15 cellular contexts compared by ENCODE assay signal in genomic region chr19:42832023-42832680, GRCh38. TPM values are rescaled to one million over a fixed set of nuclear protein-coding genes. Genes with fewer than 3 reads are reported as not detected.
DNase-seq lines count a peak whose midpoint lies in the region; TF ChIP-seq lines count a peak whose summit lies in the region.
"Not testable (repeated sequence)": the region's sequence is repeated elsewhere in the genome, so short reads cannot be mapped to it uniquely, and the experiment has no call there.
"Had no signal": no experiment of that assay in that cellular context is flagged by ENCODE, and none has a peak within 500 bp of the region (broad histone marks: within the 10 kb centered on the region; RNA-seq: fewer than 3 reads in every experiment).

No MANE protein-coding gene starts in this region.

- not testable (repeated sequence) for TF ChIP-seq CTCF in BJ (IDR thresholded peaks at IDR 0.05; ENCODE audit: insufficient read depth, low read depth, low read length)

- H2BK12ac ChIP-seq in trophoblast cell (ENCODE audit: low read length): not testable (repeated sequence)

- not testable (repeated sequence) for H3K36me3 ChIP-seq in BJ (ENCODE audit: control insufficient read depth, insufficient read depth, low read length); trophoblast cell (ENCODE audit: control insufficient read depth in 1 of 2, insufficient read depth in 2 of 2, low read length in 2 of 2)

- H2AK5ac ChIP-seq in trophoblast cell (ENCODE audit: low read length): not testable (repeated sequence)

- POLR2A ChIA-PET in BJ (lab: Charles Lee): interaction anchor here (0.6 kb wide), 1 partner anchor 10 kb away, joined by 13 read pairs; no protein-coding TSS in a partner anchor

- H4K91ac ChIP-seq in trophoblast cell (ENCODE audit: low read depth, low read length): not testable (repeated sequence)

- no CpG with 5 or more reads among the region's 3 CpGs for WGBS in trophoblast cell (ENCODE audit: extremely low coverage, insufficient coverage, insufficient read length)

- H3K4ac ChIP-seq in trophoblast cell (ENCODE audit: low read depth, low read length): not testable (repeated sequence)

- not testable (repeated sequence) for H4K12ac ChIP-seq in trophoblast cell (ENCODE audit: low read depth, low read length)

- not testable (repeated sequence) for H2AFZ ChIP-seq in trophoblast cell (ENCODE audit: insufficient read depth, low read length, poor library complexity)

- not testable (repeated sequence) for H3K79me2 ChIP-seq in trophoblast cell (ENCODE audit: control insufficient read depth, insufficient read depth, low read length, poor library complexity)

- not testable (repeated sequence) for H4K8ac ChIP-seq in trophoblast cell (ENCODE audit: low read depth, low read length)

- not testable (repeated sequence) for H3K4me3 ChIP-seq in BJ (ENCODE audit: low read depth, low read length); trophoblast cell (ENCODE audit: low read depth, low read length)

- H3K79me1 ChIP-seq in trophoblast cell (ENCODE audit: low read length): not testable (repeated sequence)

- H3K18ac ChIP-seq in trophoblast cell (ENCODE audit: low read length): not testable (repeated sequence)

- not testable (repeated sequence) for H3K9me3 ChIP-seq in trophoblast cell (ENCODE audit: insufficient read depth, low read depth, low read length)

- CTCF ChIA-PET in BJ (lab: Yijun Ruan, JAX): not testable (repeated sequence)

- H3K4me2 ChIP-seq in trophoblast cell (ENCODE audit: low read length): not testable (repeated sequence)

- peak overlapping the region; percentile 95 for H3K27ac ChIP-seq in cingulate gyrus (ENCODE audit: low read depth, low read length)
- H3K27ac ChIP-seq in trophoblast cell (ENCODE audit: low read depth, low read length): not testable (repeated sequence)

- H2BK120ac ChIP-seq in trophoblast cell (ENCODE audit: insufficient read depth, low read length, poor library complexity): not testable (repeated sequence)

- H3K9ac ChIP-seq in trophoblast cell (ENCODE audit: low read length): not testable (repeated sequence)

- H3K14ac ChIP-seq in trophoblast cell (ENCODE audit: low read length): not testable (repeated sequence)

- H3K27me3 ChIP-seq in BJ (ENCODE audit: control insufficient read depth, insufficient read depth, low read length); trophoblast cell (ENCODE audit: insufficient read depth, low read length): not testable (repeated sequence)

- not testable (repeated sequence) for H3K23ac ChIP-seq in trophoblast cell (ENCODE audit: low read length)

- DNase-seq in BJ (ENCODE audit: low read depth) (peak; percentile 21), GM04503 (ENCODE audit: low read depth) (peak; percentile 23), M059J (ENCODE audit: low read depth) (peak; percentile 59), SW480 (ENCODE audit: low spot score) (peak; percentile 90), globus pallidus (ENCODE audit: low spot score) (peak; percentile 26), trophoblast cell (peak; percentile 40 to 82)

- not testable (repeated sequence) for H3K4me1 ChIP-seq in trophoblast cell (ENCODE audit: control insufficient read depth in 1 of 2, insufficient read depth in 2 of 2, low read length in 2 of 2)

- H2BK5ac ChIP-seq in trophoblast cell (ENCODE audit: low read depth, low read length, poor library complexity): not testable (repeated sequence)

RNA-seq across cellular contexts. Expression of gene PSG1, which starts 47.4 kb away (rescaled TPM):
- polyA plus RNA-seq in BJ (2011; rRNA removed): 14.4 and 17.1 TPM in 2 replicates
- 1.4 and 2.7 TPM in 2 replicates for polyA minus RNA-seq in BJ (2011; rRNA and poly(A)+ RNA removed)
- 11.0 and 13.6 TPM in 2 replicates for total RNA-seq in M059J (2014; rRNA removed; shearing (Covaris generic))
- not detected in 2 replicates for polyA plus RNA-seq in trophoblast cell (2013)
- total RNA-seq: CD4-positive, alpha-beta memory T cell; H7; HepG2; K562; MCF 10A; OCI-LY7; Right ventricle myocardium inferior; SJCRH30 had no signal
- polyA plus RNA-seq: CD4-positive, alpha-beta memory T cell; HepG2; K562 had no signal

Comparison
In these comparisons a context has a peak if more than half of its experiments do, and no peak if none do; other contexts are left out.
1. DNase-seq: peak in every context shown above with its lines; median percentile 90 in SW480; 61 in trophoblast cell; 59 in M059J; 26 in globus pallidus; 23 in GM04503; 21 in BJ.